Comparison of ENCODE assay signal across 8 cellular contexts in the genomic region with DNA sequence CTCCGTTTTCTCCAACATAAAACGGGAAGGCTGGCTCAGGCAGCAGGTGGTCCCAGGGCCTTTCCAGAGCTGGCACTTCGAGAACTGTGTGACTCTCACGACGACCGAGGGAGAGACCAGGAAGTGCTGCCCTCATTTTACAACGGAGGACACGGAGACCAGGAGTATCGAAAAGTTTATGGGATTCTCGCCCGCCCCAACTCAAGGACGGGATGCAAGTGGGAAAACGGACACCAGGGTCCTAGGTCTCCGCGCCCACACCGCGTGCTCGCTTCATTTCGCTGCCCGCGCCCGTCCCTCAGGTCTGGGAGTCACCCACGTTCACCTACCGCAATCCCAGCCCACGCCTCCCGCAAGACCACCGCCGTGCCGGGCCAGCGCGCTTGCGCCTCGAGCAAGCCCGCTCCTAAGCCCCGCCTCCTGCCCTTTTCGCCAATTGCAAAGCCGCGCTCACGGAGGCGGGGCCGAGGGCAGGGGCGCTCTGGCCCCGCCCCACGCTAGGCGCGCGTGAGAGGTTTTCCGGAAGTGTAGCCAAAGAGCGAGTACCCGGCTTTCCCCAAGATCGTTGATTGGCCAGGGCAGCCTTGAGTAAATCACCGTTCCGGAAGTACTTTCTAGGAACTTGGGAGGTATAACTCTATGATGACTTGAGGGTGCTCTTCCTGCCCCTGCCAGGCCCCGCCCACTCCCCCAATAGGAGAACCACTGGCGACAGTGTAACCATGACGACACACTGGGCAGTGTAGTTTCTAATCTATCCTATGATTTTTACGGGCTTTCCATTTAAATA. TPM values are rescaled to one million over a fixed set of nuclear protein-coding genes. Genes with fewer than 3 reads are reported as not detected.
DNase-seq lines count a peak whose midpoint lies in the region; TF ChIP-seq lines count a peak whose summit lies in the region.

A gene (minus strand): TSS at position 392 of the 790 bp plus-strand sequence. CDS start 5,362 bp downstream, outside the sequence.

- no peaks in the 10 kb centered on the region for H3K9me3 Mint-ChIP-seq in nephron progenitor cell
- H3K9me3 Mint-ChIP-seq in stimulated activated naive CD8-positive, alpha-beta T cell treated with anti-CD3 and anti-CD28 coated beads, Interleukin-15, Interleukin-2, amounts not matched to agents 100 ng/mL and 50 ng/mL, for 24 hours = no peaks in the 10 kb centered on the region

- H3K4me1 ChIP-seq in HAP-1 = no peaks in the 10 kb centered on the region

- H3K27me3 Mint-ChIP-seq in nephron progenitor cell (ENCODE audit: low read depth, poor library complexity) = peaks cover 5% of the 10 kb centered on the region
- H3K27me3 Mint-ChIP-seq in stimulated activated naive CD8-positive, alpha-beta T cell treated with anti-CD3 and anti-CD28 coated beads, Interleukin-15, Interleukin-2, amounts not matched to agents 100 ng/mL and 50 ng/mL, for 24 hours = no peaks in the 10 kb centered on the region

- peak within 1 kb of the TSS; percentile 77 for H3K4me3 ChIP-seq in HAP-1
- H3K4me3 ChIP-seq in MG63 = peak within 1 kb of the TSS; percentile 72
- peak within 1 kb of the TSS; percentile 92 for H3K4me3 ChIP-seq in fibroblast of villous mesenchyme (ENCODE audit: low read depth, low read length)

- DNase-seq in G401 (ENCODE audit: low spot score) = peak; percentile 99
- peak; percentile 98 for DNase-seq in HAP-1 (ENCODE audit: low spot score in 2 of 2)
- peak; percentile 95 for DNase-seq in MG63
- peak; percentile 98 to 99 for DNase-seq in SHP77 (lab: John Stamatoyannopoulos, UW)
- DNase-seq in activated gamma-delta T cell (lab: John Stamatoyannopoulos, UW) = peak; percentile 90
- peak; percentile 100 for DNase-seq in fibroblast of villous mesenchyme (ENCODE audit: low read depth)
- DNase-seq in nephron progenitor cell = peak; percentile 99

- peak within 1 kb of the TSS; percentile 97 for H3K27ac Mint-ChIP-seq in nephron progenitor cell
- peak within 1 kb of the TSS; percentile 93 for H3K27ac Mint-ChIP-seq in stimulated activated naive CD8-positive, alpha-beta T cell treated with anti-CD3 and anti-CD28 coated beads, Interleukin-15, Interleukin-2, amounts not matched to agents 100 ng/mL and 50 ng/mL, for 24 hours

- in situ Hi-C loops in G401 (cut with HindIII; ENCODE audit: low sequenced_read_pairs) = no loop called here
- in situ Hi-C loops in HAP-1 (cut with MboI; ENCODE audit: low sequenced_read_pairs) = no loop called here

- H3K27me3 ChIP-seq in HAP-1 (ENCODE audit: low read depth) (no peaks in the 10 kb centered on the region), MG63 (no peaks in the 10 kb centered on the region)

- H3K4me3 Mint-ChIP-seq in nephron progenitor cell = peak within 1 kb of the TSS; percentile 95
- H3K4me3 Mint-ChIP-seq in stimulated activated naive CD8-positive, alpha-beta T cell treated with anti-CD3 and anti-CD28 coated beads, Interleukin-15, Interleukin-2, amounts not matched to agents 100 ng/mL and 50 ng/mL, for 24 hours = peak within 1 kb of the TSS; percentile 92

- H3K36me3 Mint-ChIP-seq in nephron progenitor cell (ENCODE audit: low read depth) = no peaks in the 10 kb centered on the region
- peaks cover 4% of the 10 kb centered on the region for H3K36me3 Mint-ChIP-seq in stimulated activated naive CD8-positive, alpha-beta T cell treated with anti-CD3 and anti-CD28 coated beads, Interleukin-15, Interleukin-2, amounts not matched to agents 100 ng/mL and 50 ng/mL, for 24 hours (ENCODE audit: low read depth)

- H3K9me3 ChIP-seq in HAP-1 = no peaks in the 10 kb centered on the region
- H3K9me3 ChIP-seq in MG63 = no peaks in the 10 kb centered on the region

- H3K36me3 ChIP-seq in HAP-1 (replicated peaks) = no peaks in the 10 kb centered on the region
- no peaks in the 10 kb centered on the region for H3K36me3 ChIP-seq in MG63

- peaks cover 48% of the 10 kb centered on the region for H3K4me1 Mint-ChIP-seq in nephron progenitor cell
- peaks cover 23% of the 10 kb centered on the region for H3K4me1 Mint-ChIP-seq in stimulated activated naive CD8-positive, alpha-beta T cell treated with anti-CD3 and anti-CD28 coated beads, Interleukin-15, Interleukin-2, amounts not matched to agents 100 ng/mL and 50 ng/mL, for 24 hours (ENCODE audit: low read depth)

- TF ChIP-seq CTCF in fibroblast of villous mesenchyme (IDR thresholded peaks at IDR 0.05; ENCODE audit: insufficient read depth, low read depth, low read length) = no peak
- TF ChIP-seq CTCF in nephron progenitor cell (IDR thresholded peaks at IDR 0.05) = no peak

RNA-seq across cellular contexts. Expression of the gene that starts here (rescaled TPM):
- 10.0 and 17.2 TPM in 2 replicates for total RNA-seq in G401 (2014; rRNA removed; shearing (Covaris generic))
- total RNA-seq in MG63 (2014; rRNA removed; shearing (Covaris generic); ENCODE audit: low replicate concordance) = 5.5 and 7.5 TPM in 2 replicates
- 4.5 and 5.6 TPM in 2 replicates for total RNA-seq in fibroblast of villous mesenchyme

Comparison
In these comparisons a context has a peak if more than half of its experiments do, and no peak if none do; other contexts are left out.
1. Peak in every context shown above with its lines: DNase-seq and H3K4me3 ChIP-seq.